In genomic region chr11:64894070-64894811, GRCh38 we compare ENCODE assay signal across 8 cellular contexts.
A peak's percentile ranks its signal among the peaks of the same experiment; 100 is the strongest.
DNase-seq lines count a peak whose midpoint lies in the region; FAIRE-seq and TF ChIP-seq lines count a peak whose summit lies in the region.

No MANE protein-coding gene starts in this region.

- in situ Hi-C loops in KBM-7 (cut with MboI; ENCODE audit: low pct_unique_long_range_greater_than_20kb, low sequenced_read_pairs) = no loop called here

- H3K27ac ChIP-seq in RWPE1 = peak overlapping the region; percentile 39

- CTCF ChIA-PET in RWPE1 (lab: Yijun Ruan, JAX) = interaction anchor here (0.6 to 7.9 kb wide), 14 partner anchors 12 to 585 kb away, joined by 3 to 62 read pairs (median 3); partner anchors contain the start of gene ARL2

- peak; percentile 89 for TF ChIP-seq CTCF in RWPE1 (conservative IDR thresholded peaks at IDR 0.05; ENCODE audit: low read depth)

- FAIRE-seq in urothelium cell line (lab: Jason Lieb, UNC) = peak; percentile 50

- DNase-seq in SIG-M5 treated with dmso at 0.1 percent for 504 hours (lab: John Stamatoyannopoulos, UW; ENCODE audit: unreplicated experiment) (peak; percentile 37), SIG-M5 (lab: John Stamatoyannopoulos, UW) (no peak), KBM-7 (peak; percentile 74), RWPE1 (ENCODE audit: low spot score) (peak; percentile 60), glomerular visceral epithelial cell (ENCODE audit: extremely low spot score) (peak; percentile 75), pons (ENCODE audit: low spot score) (peak; percentile 59), urothelium cell line (ENCODE audit: low spot score) (peak; percentile 77)
- DNase-seq in activated T-helper 9 cell treated with anti-CD3 and anti-CD28 coated beads, Interleukin-2, amount 50 U/mL, for 16 hours (ENCODE audit: low read depth) = peak; percentile 87

- POLR2A ChIA-PET in RWPE1 (lab: Yijun Ruan, JAX; ENCODE audit: low non-redundant PET) = no interaction called here
